In genomic region chr19:976476-976875, GRCh38 we compare ENCODE assay signal across 26 cellular contexts. TPM values are rescaled to one million over a fixed set of nuclear protein-coding genes. Genes with fewer than 3 reads are reported as not detected.
DNase-seq lines count a peak whose midpoint lies in the region; ATAC-seq and TF ChIP-seq lines count a peak whose summit lies in the region.
"Had no signal": no experiment of that assay in that cellular context is flagged by ENCODE, and none has a peak within 500 bp of the region (broad histone marks: within the 10 kb centered on the region; RNA-seq: fewer than 3 reads in every experiment).

No MANE protein-coding gene starts in this region.

- ATAC-seq in RWPE2 (ENCODE audit: low read depth) (0 out of 3 replicates have a peak, but pooled peaks have one; percentile 35), GM21423 (IDR thresholded peaks at IDR 0.05; ENCODE audit: unreplicated experiment) (no peak)

- H3K27ac Mint-ChIP-seq in activated T-cell treated with anti-CD3 and anti-CD28 coated beads, Interleukin-2, amount 50 U/mL, for 24 hours, result peak overlapping the region; percentile 22
- peak overlapping the region; percentile 70 for H3K27ac Mint-ChIP-seq in glutamatergic neuron (ENCODE audit: unreplicated experiment)
- H3K27ac Mint-ChIP-seq: CD8-positive, alpha-beta memory T cell had no signal

- peaks cover 3% of the 10 kb centered on the region; the same call in 1 of the 2 replicates for H3K36me3 ChIP-seq in RWPE2 (ENCODE audit: low read depth)

- H3K4me1 ChIP-seq in RWPE2 (ENCODE audit: insufficient read depth, poor library complexity, severe bottlenecking), result no peaks in the 10 kb centered on the region

- H3K27me3 Mint-ChIP-seq in activated T-cell treated with anti-CD3 and anti-CD28 coated beads, Interleukin-2, amount 50 U/mL, for 24 hours, result no peaks in the 10 kb centered on the region
- peaks cover 16% of the 10 kb centered on the region for H3K27me3 Mint-ChIP-seq in glutamatergic neuron (ENCODE audit: unreplicated experiment)
- H3K27me3 Mint-ChIP-seq: CD8-positive, alpha-beta memory T cell had no signal

- H3K4me1 Mint-ChIP-seq in activated T-cell treated with anti-CD3 and anti-CD28 coated beads, Interleukin-2, amount 50 U/mL, for 24 hours (ENCODE audit: low read depth), result no peaks in the 10 kb centered on the region
- peaks cover 6% of the 10 kb centered on the region for H3K4me1 Mint-ChIP-seq in glutamatergic neuron (ENCODE audit: low read depth, unreplicated experiment)
- H3K4me1 Mint-ChIP-seq: CD8-positive, alpha-beta memory T cell had no signal

- no peaks in the 10 kb centered on the region for H3K27me3 ChIP-seq in RWPE2 (ENCODE audit: insufficient read depth, poor library complexity, severe bottlenecking)

- no peak for TF ChIP-seq CTCF in RWPE2 (IDR thresholded peaks at IDR 0.05; ENCODE audit: poor library complexity, severe bottlenecking)
- no peak for TF ChIP-seq CTCF in glutamatergic neuron (IDR thresholded peaks at IDR 0.05; ENCODE audit: partially characterized antibody, unreplicated experiment)

- H3K36me3 Mint-ChIP-seq in activated T-cell treated with anti-CD3 and anti-CD28 coated beads, Interleukin-2, amount 50 U/mL, for 24 hours (ENCODE audit: low read depth), result peaks cover 7% of the 10 kb centered on the region
- no peaks in the 10 kb centered on the region for H3K36me3 Mint-ChIP-seq in glutamatergic neuron (ENCODE audit: unreplicated experiment)

- no peaks in the 10 kb centered on the region for H3K9me3 Mint-ChIP-seq in activated T-cell treated with anti-CD3 and anti-CD28 coated beads, Interleukin-2, amount 50 U/mL, for 24 hours
- peaks cover 11% of the 10 kb centered on the region for H3K9me3 Mint-ChIP-seq in glutamatergic neuron (ENCODE audit: unreplicated experiment)

- no peak overlapping the region for H3K27ac ChIP-seq in RWPE2 (ENCODE audit: poor library complexity, severe bottlenecking)
- H3K27ac ChIP-seq: C4-2B, GM23248, HL-60 had no signal

- H3K9me3 ChIP-seq in RWPE2 (ENCODE audit: severe bottlenecking), result no peaks in the 10 kb centered on the region

- H3K4me3 ChIP-seq in RWPE2 (ENCODE audit: severe bottlenecking), result no peak overlapping the region
- H3K4me3 ChIP-seq: GM23248 had no signal

- no peak for DNase-seq in activated T-cell treated with anti-CD3 and anti-CD28 coated beads, Interleukin-2, amount 50 U/mL, for 24 hours
- no peak for DNase-seq in activated T-cell treated with anti-CD3 and anti-CD28 coated beads for 4 hours
- DNase-seq in RWPE2 (ENCODE audit: low spot score), result no peak
- DNase-seq in glutamatergic neuron, result peak; percentile 21
- DNase-seq in activated gamma-delta T cell treated with Interleukin-2 at 50 U/mL for 16 hours, result no peak
- no peak for DNase-seq in amniotic stem cell (lab: John Stamatoyannopoulos, UW)
- DNase-seq: 8988T; AML-193; CD8-positive, alpha-beta memory T cell; DMS53; GF-D8; GM23248; HCEC 1CT; KG1; NCI-H1105; NCI-H146; NCI-H2029; NCI-H2227 treated with DMSO at 0.1 percent for 48 hours; NCI-H510A; Right ventricle myocardium superior; SW 1271 had no signal

- no peak overlapping the region for H3K4me3 Mint-ChIP-seq in activated T-cell treated with anti-CD3 and anti-CD28 coated beads, Interleukin-2, amount 50 U/mL, for 24 hours
- no peak overlapping the region for H3K4me3 Mint-ChIP-seq in glutamatergic neuron (ENCODE audit: unreplicated experiment)
- H3K4me3 Mint-ChIP-seq: CD8-positive, alpha-beta memory T cell had no signal

RNA-seq across cellular contexts. Expression of gene WDR18, which starts 7.7 kb away (rescaled TPM):
- total RNA-seq in glutamatergic neuron (ENCODE audit: unreplicated experiment), result 52.1 TPM

RNA-seq across cellular contexts. Expression of gene GRIN3B, which starts 23.7 kb away (rescaled TPM):
- 0.93 TPM for total RNA-seq in glutamatergic neuron (ENCODE audit: unreplicated experiment)
- total RNA-seq: CD8-positive, alpha-beta memory T cell; HT-29; Right ventricle myocardium superior had no signal

RNA-seq across cellular contexts. Expression of gene TMEM259, which starts 44.4 kb away (rescaled TPM):
- total RNA-seq in glutamatergic neuron (ENCODE audit: unreplicated experiment), result 222 TPM

RNA-seq across cellular contexts. Expression of gene RNU6-2, which starts 44.8 kb away (rescaled TPM):
- total RNA-seq in glutamatergic neuron (ENCODE audit: unreplicated experiment), result not detected
- total RNA-seq: CD8-positive, alpha-beta memory T cell; GM23248; HT-29; Right ventricle myocardium superior; SK-MEL-5 had no signal

RNA-seq across cellular contexts. Expression of gene CNN2, which starts 49.9 kb away (rescaled TPM):
- total RNA-seq in glutamatergic neuron (ENCODE audit: unreplicated experiment), result 117 TPM
